Comparison of ENCODE assay signal across 1 cellular context in the genomic region with DNA sequence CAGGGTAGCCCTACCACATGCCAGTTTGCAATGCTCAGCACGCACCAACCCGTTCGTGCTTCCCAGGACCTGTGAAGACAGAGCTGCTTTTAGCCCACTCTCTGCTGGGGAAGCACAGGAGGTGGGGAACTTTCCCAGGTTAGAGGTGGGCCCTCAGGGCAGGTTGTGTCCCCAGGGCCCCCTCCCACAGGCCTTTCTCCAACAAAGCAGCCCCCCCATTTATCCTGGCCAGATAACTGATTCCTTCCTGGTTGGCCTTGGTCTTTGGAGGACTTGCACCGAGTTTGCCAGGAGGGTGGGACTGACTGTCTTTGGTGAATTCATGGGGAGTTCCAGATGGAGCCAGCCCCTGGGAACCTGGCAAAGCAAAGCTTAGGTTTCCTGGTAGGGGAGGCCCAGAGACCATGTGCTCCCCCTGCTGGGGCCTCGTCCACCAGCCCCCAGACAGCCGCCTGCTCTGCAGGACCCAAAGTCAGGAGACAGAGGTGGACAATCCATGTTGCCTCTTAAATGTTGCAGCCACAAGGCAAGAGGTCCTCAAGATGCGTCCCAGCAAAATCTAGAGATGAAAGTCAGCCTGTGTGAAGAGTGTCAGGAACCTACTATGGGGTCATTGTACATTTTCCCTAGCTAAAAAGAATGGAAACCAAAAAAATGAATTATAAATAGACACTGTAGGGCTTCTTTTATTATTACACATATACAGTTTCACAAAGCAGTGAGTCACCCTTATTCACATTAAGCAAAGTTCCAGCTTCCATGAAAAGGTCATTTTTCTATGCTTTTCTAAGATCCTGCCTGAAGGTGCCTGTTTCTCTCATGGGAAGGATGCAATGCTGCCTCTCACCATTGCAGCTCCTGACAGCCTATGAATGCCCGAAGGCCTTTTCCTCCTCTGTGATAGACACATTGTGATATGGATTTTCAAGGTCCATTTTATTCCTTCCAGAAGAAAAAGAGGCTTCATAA.
TF ChIP-seq lines count a peak whose summit lies in the region.

No MANE protein-coding gene starts in this region.

TF ChIP-seq in GM12878, 131 proteins besides CTCF, POLR2A, EP300 and RAD21 (continued from another document):
- TF ChIP-seq, protein P1, sequence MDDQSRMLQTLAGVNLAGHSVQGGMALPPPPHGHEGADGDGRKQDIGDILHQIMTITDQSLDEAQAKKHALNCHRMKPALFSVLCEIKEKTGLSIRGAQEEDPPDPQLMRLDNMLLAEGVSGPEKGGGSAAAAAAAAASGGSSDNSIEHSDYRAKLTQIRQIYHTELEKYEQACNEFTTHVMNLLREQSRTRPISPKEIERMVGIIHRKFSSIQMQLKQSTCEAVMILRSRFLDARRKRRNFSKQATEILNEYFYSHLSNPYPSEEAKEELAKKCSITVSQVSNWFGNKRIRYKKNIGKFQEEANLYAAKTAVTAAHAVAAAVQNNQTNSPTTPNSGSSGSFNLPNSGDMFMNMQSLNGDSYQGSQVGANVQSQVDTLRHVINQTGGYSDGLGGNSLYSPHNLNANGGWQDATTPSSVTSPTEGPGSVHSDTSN (IDR thresholded peaks at IDR 0.05; ENCODE audit: insufficient replicate concordance, low read depth, low read length) = no peak
- TF ChIP-seq, protein P2, sequence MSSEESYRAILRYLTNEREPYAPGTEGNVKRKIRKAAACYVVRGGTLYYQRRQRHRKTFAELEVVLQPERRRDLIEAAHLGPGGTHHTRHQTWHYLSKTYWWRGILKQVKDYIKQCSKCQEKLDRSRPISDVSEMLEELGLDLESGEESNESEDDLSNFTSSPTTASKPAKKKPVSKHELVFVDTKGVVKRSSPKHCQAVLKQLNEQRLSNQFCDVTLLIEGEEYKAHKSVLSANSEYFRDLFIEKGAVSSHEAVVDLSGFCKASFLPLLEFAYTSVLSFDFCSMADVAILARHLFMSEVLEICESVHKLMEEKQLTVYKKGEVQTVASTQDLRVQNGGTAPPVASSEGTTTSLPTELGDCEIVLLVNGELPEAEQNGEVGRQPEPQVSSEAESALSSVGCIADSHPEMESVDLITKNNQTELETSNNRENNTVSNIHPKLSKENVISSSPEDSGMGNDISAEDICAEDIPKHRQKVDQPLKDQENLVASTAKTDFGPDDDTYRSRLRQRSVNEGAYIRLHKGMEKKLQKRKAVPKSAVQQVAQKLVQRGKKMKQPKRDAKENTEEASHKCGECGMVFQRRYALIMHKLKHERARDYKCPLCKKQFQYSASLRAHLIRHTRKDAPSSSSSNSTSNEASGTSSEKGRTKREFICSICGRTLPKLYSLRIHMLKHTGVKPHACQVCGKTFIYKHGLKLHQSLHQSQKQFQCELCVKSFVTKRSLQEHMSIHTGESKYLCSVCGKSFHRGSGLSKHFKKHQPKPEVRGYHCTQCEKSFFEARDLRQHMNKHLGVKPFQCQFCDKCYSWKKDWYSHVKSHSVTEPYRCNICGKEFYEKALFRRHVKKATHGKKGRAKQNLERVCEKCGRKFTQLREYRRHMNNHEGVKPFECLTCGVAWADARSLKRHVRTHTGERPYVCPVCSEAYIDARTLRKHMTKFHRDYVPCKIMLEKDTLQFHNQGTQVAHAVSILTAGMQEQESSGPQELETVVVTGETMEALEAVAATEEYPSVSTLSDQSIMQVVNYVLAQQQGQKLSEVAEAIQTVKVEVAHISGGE (CRISPR knock-in tag; IDR thresholded peaks at IDR 0.05) = no peak
- no peak for TF ChIP-seq BMI1 (IDR thresholded peaks at IDR 0.05; ENCODE audit: borderline replicate concordance)
- TF ChIP-seq SREBF2 (IDR thresholded peaks at IDR 0.05; ENCODE audit: low read length) = no peak
- TF ChIP-seq KDM1A (IDR thresholded peaks at IDR 0.05; ENCODE audit: borderline replicate concordance) = no peak
- TF ChIP-seq SMC3 (IDR thresholded peaks at IDR 0.05; ENCODE audit: borderline replicate concordance, low read length) = peak; percentile 23; the same call in 1 of the 2 replicates
- peak; percentile 42; the same call in 1 of the 2 replicates for TF ChIP-seq IKZF1 (conservative IDR thresholded peaks at IDR 0.05)
- no peak for TF ChIP-seq LARP7 (IDR thresholded peaks at IDR 0.05)
- no peak for TF ChIP-seq KAT2A (conservative IDR thresholded peaks at IDR 0.05; ENCODE audit: control insufficient read depth, low read depth, low read length)
- TF ChIP-seq HDGF (IDR thresholded peaks at IDR 0.05) = no peak
- TF ChIP-seq EED (IDR thresholded peaks at IDR 0.05; ENCODE audit: low read depth) = 0 out of 2 replicates have a peak, but pooled peaks have one; percentile 17
TF ChIP-seq in GM12878: peak in this region for 5.
